1 cellular context compared by ENCODE assay signal in genomic region chr12:106896603-106897002, GRCh38.
A peak's percentile ranks its signal among the peaks of the same experiment; 100 is the strongest.
TF ChIP-seq lines count a peak whose summit lies in the region.

No MANE protein-coding gene starts in this region.

TF ChIP-seq in K562, 482 proteins besides CTCF, POLR2A, EP300 and RAD21:
- TF ChIP-seq HBP1 (CRISPR knock-in tag; IDR thresholded peaks at IDR 0.05) (no peak), ZNF140 (CRISPR knock-in tag; IDR thresholded peaks at IDR 0.05) (no peak), TAL1 (IDR thresholded peaks at IDR 0.05) (no peak), ZNF511 (CRISPR knock-in tag; IDR thresholded peaks at IDR 0.05) (no peak), MBD1 (CRISPR knock-in tag; IDR thresholded peaks at IDR 0.05) (no peak), CREB3 (tag; conservative IDR thresholded peaks at IDR 0.05; ENCODE audit: low read depth) (no peak), ADNP (tag; IDR thresholded peaks at IDR 0.05) (no peak), KDM2B (CRISPR knock-in tag; IDR thresholded peaks at IDR 0.05) (no peak), NFATC3 (IDR thresholded peaks at IDR 0.05) (no peak), BRD4 (IDR thresholded peaks at IDR 0.05) (no peak), PCBP2 (IDR thresholded peaks at IDR 0.05; ENCODE audit: low read depth, low read length, poor library complexity, severe bottlenecking) (peak; percentile 74), AFF4 (CRISPR knock-in tag; IDR thresholded peaks at IDR 0.05) (no peak), HNRNPK (IDR thresholded peaks at IDR 0.05; ENCODE audit: low read depth, low read length, poor library complexity, severe bottlenecking) (peak; percentile 61), CTBP1 (IDR thresholded peaks at IDR 0.05; ENCODE audit: borderline replicate concordance) (no peak), MXI1 (IDR thresholded peaks at IDR 0.05; ENCODE audit: low read depth, low read length) (no peak), PHB2 (IDR thresholded peaks at IDR 0.05; ENCODE audit: low read depth) (no peak), PCBP1 (IDR thresholded peaks at IDR 0.05; ENCODE audit: low read depth, low read length, poor library complexity, severe bottlenecking) (peak; percentile 93), TEAD4 (IDR thresholded peaks at IDR 0.05; ENCODE audit: low read length) (no peak), TEAD4 (CRISPR knock-in tag; IDR thresholded peaks at IDR 0.05; ENCODE audit: borderline replicate concordance) (no peak)
